12 cellular contexts compared by ENCODE assay signal in genomic region chr11:19988598-19988997, GRCh38.
A peak's percentile ranks its signal among the peaks of the same experiment; 100 is the strongest.
DNase-seq lines count a peak whose midpoint lies in the region; TF ChIP-seq lines count a peak whose summit lies in the region.
"Had no signal": no experiment of that assay in that cellular context is flagged by ENCODE, and none has a peak within 500 bp of the region (broad histone marks: within the 10 kb centered on the region; RNA-seq: fewer than 3 reads in every experiment).

No MANE protein-coding gene starts in this region.

- no peaks in the 10 kb centered on the region for H3K79me1 ChIP-seq in mesendoderm (ENCODE audit: low read length)

- no peaks in the 10 kb centered on the region for H3K27me3 ChIP-seq in NT2/D1 (ENCODE audit: insufficient read depth, insufficient read length)
- no peaks in the 10 kb centered on the region for H3K27me3 ChIP-seq in mesendoderm (ENCODE audit: insufficient read depth, low read length, poor library complexity)
- no peaks in the 10 kb centered on the region for H3K27me3 ChIP-seq in uterus

- H4K5ac ChIP-seq in mesendoderm (ENCODE audit: low read length), result no peak overlapping the region

- H3K9me3 ChIP-seq in NT2/D1 (ENCODE audit: insufficient read depth, low read length) (0 out of 2 replicates have a peak, but pooled peaks cover 5% of the 10 kb centered on the region), uterus (no peaks in the 10 kb centered on the region)

- no peaks in the 10 kb centered on the region for H3K79me2 ChIP-seq in mesendoderm (ENCODE audit: control insufficient read depth, insufficient read depth, low read length)

- no peak for TF ChIP-seq CTCF in uterus (IDR thresholded peaks at IDR 0.05)

- no peak overlapping the region for H4K8ac ChIP-seq in mesendoderm (ENCODE audit: low read depth, low read length)

- H3K27me3 Mint-ChIP-seq in activated CD4-positive, alpha-beta T cell treated with anti-CD3 and anti-CD28 coated beads, Interleukin-2, amount 10 ng/mL, durations not matched to agents 7 days and 5 days, result no peaks in the 10 kb centered on the region
- H3K27me3 Mint-ChIP-seq: T-helper 17 cell had no signal

- no peak overlapping the region for H3K23ac ChIP-seq in mesendoderm (ENCODE audit: low read length)

- H3K4ac ChIP-seq in mesendoderm (ENCODE audit: low read depth, low read length), result no peak overlapping the region

- H3K9ac ChIP-seq in NT2/D1 (ENCODE audit: insufficient read length, low read depth) (no peak overlapping the region), mesendoderm (ENCODE audit: low read length) (no peak overlapping the region)

- H3K36me3 ChIP-seq in NT2/D1 (ENCODE audit: insufficient read depth, insufficient read length, low read length) (peaks cover 6% of the 10 kb centered on the region), mesendoderm (ENCODE audit: control insufficient read depth, insufficient read depth, low read length) (no peaks in the 10 kb centered on the region), uterus (no peaks in the 10 kb centered on the region)

- intact Hi-C loops in uterus (cut with DNase I; ENCODE audit: low total_unique reads), result no loop called here

- DNase-seq in NT2/D1 (ENCODE audit: low read depth, low spot score) (peak; percentile 46), fibroblast of gingiva (ENCODE audit: low read depth) (peak; percentile 91), mesendoderm (peak; percentile 74), uterus (peak; percentile 65 to 80), GF-D8 (lab: John Stamatoyannopoulos, UW) (no peak)
- no peak for DNase-seq in activated CD4-positive, alpha-beta T cell treated with anti-CD3 and anti-CD28 coated beads, Interleukin-2, amount 10 ng/mL, durations not matched to agents 7 days and 5 days
- DNase-seq in activated T-cell treated with anti-CD3 and anti-CD28 coated beads, Interleukin-2, amount 50 U/mL, for 1 hour, result no peak
- DNase-seq: natural killer cell; NCI-H1930; stimulated activated naive B cell treated with anti-CD40 and anti-IgM and Interleukin-4, amounts not matched to agents 10 μg/mL and 1 μg/mL and 100 μg/mL, for 72 hours; T-helper 17 cell had no signal

- H3K4me1 Mint-ChIP-seq in activated CD4-positive, alpha-beta T cell treated with anti-CD3 and anti-CD28 coated beads, Interleukin-2, amount 10 ng/mL, durations not matched to agents 7 days and 5 days, result no peaks in the 10 kb centered on the region
- H3K4me1 Mint-ChIP-seq: central memory CD8-positive, alpha-beta T cell; natural killer cell; T-helper 17 cell had no signal

- H3K18ac ChIP-seq in mesendoderm (ENCODE audit: low read length), result no peak overlapping the region

- no peak overlapping the region for H3K4me3 ChIP-seq in NT2/D1 (ENCODE audit: insufficient read length, low read depth)
- no peak overlapping the region for H3K4me3 ChIP-seq in mesendoderm (ENCODE audit: low read length)
- H3K4me3 ChIP-seq in uterus, result no peak overlapping the region

- no peak overlapping the region for H3K56ac ChIP-seq in mesendoderm (ENCODE audit: low read length)

- H2BK15ac ChIP-seq in mesendoderm (replicated peaks; ENCODE audit: low read depth), result no peak overlapping the region

- WGBS in mesendoderm (ENCODE audit: extremely low coverage, insufficient coverage, low lambda C conversion rate), result no CpG with 5 or more reads among the region's 2 CpGs

- CTCF ChIA-PET in activated CD4-positive, alpha-beta T cell treated with anti-CD3 and anti-CD28 coated beads, Interleukin-2, amount 10 ng/mL, durations not matched to agents 7 days and 5 days (lab: Charles Lee), result no interaction called here

- H3K36me3 Mint-ChIP-seq in activated CD4-positive, alpha-beta T cell treated with anti-CD3 and anti-CD28 coated beads, Interleukin-2, amount 10 ng/mL, durations not matched to agents 7 days and 5 days (ENCODE audit: low read depth), result no peaks in the 10 kb centered on the region
- H3K36me3 Mint-ChIP-seq: natural killer cell; stimulated activated naive B cell treated with anti-CD40 and anti-IgM and Interleukin-4, amounts not matched to agents 10 μg/mL and 1 μg/mL and 100 μg/mL, for 72 hours had no signal

- no peak overlapping the region for H2AK5ac ChIP-seq in mesendoderm (ENCODE audit: low read length)

- H3K4me3 Mint-ChIP-seq in activated CD4-positive, alpha-beta T cell treated with anti-CD3 and anti-CD28 coated beads, Interleukin-2, amount 10 ng/mL, durations not matched to agents 7 days and 5 days, result no peak overlapping the region
- H3K4me3 Mint-ChIP-seq: central memory CD8-positive, alpha-beta T cell; natural killer cell; stimulated activated naive B cell treated with anti-CD40 and anti-IgM and Interleukin-4, amounts not matched to agents 10 μg/mL and 1 μg/mL and 100 μg/mL, for 72 hours; T-helper 17 cell had no signal

- H3K27ac Mint-ChIP-seq in activated CD4-positive, alpha-beta T cell treated with anti-CD3 and anti-CD28 coated beads, Interleukin-2, amount 10 ng/mL, durations not matched to agents 7 days and 5 days, result no peak overlapping the region
- H3K27ac Mint-ChIP-seq: natural killer cell; stimulated activated naive B cell treated with anti-CD40 and anti-IgM and Interleukin-4, amounts not matched to agents 10 μg/mL and 1 μg/mL and 100 μg/mL, for 72 hours; T-helper 17 cell had no signal

- no peak overlapping the region for H3K27ac ChIP-seq in mesendoderm (ENCODE audit: low read depth, low read length)
- peak overlapping the region; percentile 62 to 63 for H3K27ac ChIP-seq in uterus

- H3K4me1 ChIP-seq in NT2/D1 (ENCODE audit: insufficient read depth, insufficient read length) (no peaks in the 10 kb centered on the region), mesendoderm (ENCODE audit: control insufficient read depth, low read depth, low read length) (peaks cover 6% of the 10 kb centered on the region), uterus (no peaks in the 10 kb centered on the region)

- H2BK120ac ChIP-seq in mesendoderm (ENCODE audit: low read depth, low read length), result no peak overlapping the region

- no peak overlapping the region for H3K4me2 ChIP-seq in mesendoderm (ENCODE audit: low read length)

- no peak overlapping the region for H2BK5ac ChIP-seq in mesendoderm (ENCODE audit: low read length)

- POLR2A ChIA-PET in activated CD4-positive, alpha-beta T cell treated with anti-CD3 and anti-CD28 coated beads, Interleukin-2, amount 10 ng/mL, durations not matched to agents 7 days and 5 days (lab: Charles Lee), result no interaction called here

- TF ChIP-seq POLR2A in uterus (IDR thresholded peaks at IDR 0.05), result no peak

- no peaks in the 10 kb centered on the region for H3K9me3 Mint-ChIP-seq in activated CD4-positive, alpha-beta T cell treated with anti-CD3 and anti-CD28 coated beads, Interleukin-2, amount 10 ng/mL, durations not matched to agents 7 days and 5 days
- H3K9me3 Mint-ChIP-seq: central memory CD8-positive, alpha-beta T cell; natural killer cell; stimulated activated naive B cell treated with anti-CD40 and anti-IgM and Interleukin-4, amounts not matched to agents 10 μg/mL and 1 μg/mL and 100 μg/mL, for 72 hours had no signal

Comparison
In these comparisons a context has a peak if more than half of its experiments do, and no peak if none do; other contexts are left out.
1. DNase-seq: peak in NT2/D1 (single experiment), fibroblast of gingiva (single experiment), mesendoderm (single experiment) and uterus (2 of 2); none in GF-D8 (single experiment), activated CD4-positive, alpha-beta T cell treated with anti-CD3 and anti-CD28 coated beads, Interleukin-2, amount 10 ng/mL, durations not matched to agents 7 days and 5 days (single experiment) and activated T-cell treated with anti-CD3 and anti-CD28 coated beads, Interleukin-2, amount 50 U/mL, for 1 hour (single experiment).